Comparison of ENCODE assay signal across 1 cellular context in genomic region chrX:23786268-23786815, GRCh38.
TF ChIP-seq lines count a peak whose summit lies in the region.

No MANE protein-coding gene starts in this region.

TF ChIP-seq in GM12878, 131 proteins besides CTCF, POLR2A, EP300 and RAD21 (continued from another document):
- peak; percentile 69 for TF ChIP-seq POLR2AphosphoS5 (IDR thresholded peaks at IDR 0.05; ENCODE audit: low read length)
- no peak for TF ChIP-seq CREB1 (IDR thresholded peaks at IDR 0.05; ENCODE audit: low read depth)
TF ChIP-seq in GM12878: peak in this region for 1.
